8 cellular contexts compared by ENCODE assay signal in genomic region chr1:204074274-204075115, GRCh38. TPM values are rescaled to one million over a fixed set of nuclear protein-coding genes. Genes with fewer than 3 reads are reported as not detected.
DNase-seq lines count a peak whose midpoint lies in the region; ATAC-seq and TF ChIP-seq lines count a peak whose summit lies in the region.

No MANE protein-coding gene starts in this region.

- H3K27ac Mint-ChIP-seq in WTC11: peak overlapping the region; percentile 87

- CTCF ChIA-PET in BJ (lab: Yijun Ruan, JAX) (interaction anchor here (1.0 to 3.9 kb wide), 6 partner anchors 45 to 324 kb away, joined by 3 to 24 read pairs (median 3); no protein-coding TSS in a partner anchor), WTC11 (lab: Charles Lee) (interaction anchor here (1.2 to 1.6 kb wide), 4 partner anchors 10 to 203 kb away, joined by 3 to 6 read pairs (median 4); no protein-coding TSS in a partner anchor)

- H3K9me3 ChIP-seq in aorta (ENCODE audit: control insufficient read depth, low read length): no peaks in the 10 kb centered on the region

- H3K4me3 Mint-ChIP-seq in WTC11: peak overlapping the region; percentile 96

- intact Hi-C loops in aorta (cut with DNase I): loop anchor here (5.0 kb wide), 1 partner anchor 212 kb away; the partner anchor contains the start of gene SNRPE (in 2 of the 2)

- POLR2A ChIA-PET in BJ (lab: Charles Lee): no interaction called here
- POLR2A ChIA-PET in WTC11 (lab: Charles Lee): interaction anchor here (1.6 kb wide), 2 partner anchors 10 to 34 kb away, joined by 4 to 7 read pairs; no protein-coding TSS in a partner anchor

- H3K9me3 Mint-ChIP-seq in WTC11: no peaks in the 10 kb centered on the region

- peaks cover 2% of the 10 kb centered on the region; the same call in 1 of the 2 replicates for H3K36me3 Mint-ChIP-seq in WTC11

- H3K4me1 ChIP-seq in aorta (ENCODE audit: control insufficient read depth in 1 of 2, insufficient read depth in 2 of 2, low read length in 2 of 2): no peaks in the 10 kb centered on the region

- DNase-seq in BJ (ENCODE audit: low read depth) (no peak), HK-2 (ENCODE audit: unreplicated experiment) (peak; percentile 66), WTC11 (ENCODE audit: low spot score) (no peak), fibroblast of peridontal ligament (ENCODE audit: extremely low read depth) (peak; percentile 39), myocyte (ENCODE audit: low read depth) (peak; percentile 81), aorta (peak; percentile 77 to 85), NAMALWA (ENCODE audit: low spot score) (no peak)
- no peak for DNase-seq in stimulated activated CD8-positive, alpha-beta memory T cell treated with anti-CD3 and anti-CD28 coated beads, Interleukin-4, amount 100 ng/mL, for 48 hours

- peaks cover 60% of the 10 kb centered on the region for H3K4me1 Mint-ChIP-seq in WTC11

- H3K36me3 ChIP-seq in BJ (ENCODE audit: control insufficient read depth, insufficient read depth, low read length): no peaks in the 10 kb centered on the region
- H3K36me3 ChIP-seq in aorta (ENCODE audit: control insufficient read depth in 1 of 2, insufficient read depth in 2 of 2, low read length in 1 of 2): no peaks in the 10 kb centered on the region

- H3K27ac ChIP-seq in aorta (ENCODE audit: low read depth in 1 of 2, low read length in 2 of 2): no peak overlapping the region

- H3K27me3 ChIP-seq in BJ (ENCODE audit: control insufficient read depth, insufficient read depth, low read length) (no peaks in the 10 kb centered on the region), aorta (ENCODE audit: control insufficient read depth in 1 of 2, insufficient read depth in 2 of 2, low read length in 1 of 2) (no peaks in the 10 kb centered on the region)

- peaks cover 2% of the 10 kb centered on the region for H3K27me3 Mint-ChIP-seq in WTC11 (ENCODE audit: low read depth)

- peak overlapping the region; percentile 84 for H3K4me3 ChIP-seq in BJ (ENCODE audit: low read depth, low read length)
- H3K4me3 ChIP-seq in aorta (ENCODE audit: low read length in 2 of 2): peak overlapping the region; percentile 70 to 89

- 0% methylated on average over 62 to 64 of the region's 64 CpGs for WGBS in aorta, 2 donors

- ATAC-seq in WTC11: no peak
- peak; percentile 58 for ATAC-seq in aorta (ENCODE audit: low FRiP score)

- TF ChIP-seq CTCF in BJ (IDR thresholded peaks at IDR 0.05; ENCODE audit: insufficient read depth, low read depth, low read length) (no peak), WTC11 (IDR thresholded peaks at IDR 0.05) (no peak)

TF ChIP-seq in WTC11, 78 proteins besides CTCF, POLR2A, EP300 and RAD21 (continues in another document):
- TF ChIP-seq GTF2I (CRISPR knock-in tag; conservative IDR thresholded peaks at IDR 0.05) (no peak), ZNF281 (CRISPR knock-in tag; IDR thresholded peaks at IDR 0.05) (no peak), MYBL2 (CRISPR knock-in tag; IDR thresholded peaks at IDR 0.05) (no peak), ZNF416 (CRISPR knock-in tag; IDR thresholded peaks at IDR 0.05) (no peak), ZSCAN18 (CRISPR knock-in tag; IDR thresholded peaks at IDR 0.05) (no peak), NR2C2 (CRISPR knock-in tag; IDR thresholded peaks at IDR 0.05) (no peak), NFYB (CRISPR knock-in tag; conservative IDR thresholded peaks at IDR 0.05; ENCODE audit: low read depth) (no peak), ARID4B (CRISPR knock-in tag; IDR thresholded peaks at IDR 0.05; ENCODE audit: borderline replicate concordance) (0 out of 2 replicates have a peak, but pooled peaks have one; percentile 53), E2F5 (CRISPR knock-in tag; IDR thresholded peaks at IDR 0.05) (0 out of 2 replicates have a peak, but pooled peaks have one; percentile 36), ZNF671 (CRISPR knock-in tag; IDR thresholded peaks at IDR 0.05) (no peak)

RNA-seq across cellular contexts. Expression of gene SOX13, which starts 1.6 kb away (rescaled TPM):
- polyA plus RNA-seq in BJ (2011; rRNA removed): 6.2 and 9.5 TPM in 2 replicates
- polyA minus RNA-seq in BJ (2011; rRNA and poly(A)+ RNA removed): 6.8 and 14.0 TPM in 2 replicates
- total RNA-seq in WTC11 (2021): 139 to 171 TPM (median 148 TPM) in 3 replicates
- 2.8 and 5.0 TPM in 2 replicates for total RNA-seq in myocyte
- polyA plus RNA-seq in myocyte (2012): 2.0 TPM
- total RNA-seq in aorta: 10 to 100 TPM; 40.9 to 52.8 TPM
- 10 to 100 TPM in 1 of 2 donors, 1 to 10 TPM in 1; 9.6 to 16.3 TPM for polyA plus RNA-seq in aorta

Comparison
In these comparisons a context has a peak if more than half of its experiments do, and no peak if none do; other contexts are left out.
1. DNase-seq: peak in HK-2 (single experiment), fibroblast of peridontal ligament (single experiment), myocyte (single experiment) and aorta (2 of 2); none in BJ (single experiment), WTC11 (single experiment), NAMALWA (single experiment) and stimulated activated CD8-positive, alpha-beta memory T cell treated with anti-CD3 and anti-CD28 coated beads, Interleukin-4, amount 100 ng/mL, for 48 hours (single experiment).